In the genomic region with DNA sequence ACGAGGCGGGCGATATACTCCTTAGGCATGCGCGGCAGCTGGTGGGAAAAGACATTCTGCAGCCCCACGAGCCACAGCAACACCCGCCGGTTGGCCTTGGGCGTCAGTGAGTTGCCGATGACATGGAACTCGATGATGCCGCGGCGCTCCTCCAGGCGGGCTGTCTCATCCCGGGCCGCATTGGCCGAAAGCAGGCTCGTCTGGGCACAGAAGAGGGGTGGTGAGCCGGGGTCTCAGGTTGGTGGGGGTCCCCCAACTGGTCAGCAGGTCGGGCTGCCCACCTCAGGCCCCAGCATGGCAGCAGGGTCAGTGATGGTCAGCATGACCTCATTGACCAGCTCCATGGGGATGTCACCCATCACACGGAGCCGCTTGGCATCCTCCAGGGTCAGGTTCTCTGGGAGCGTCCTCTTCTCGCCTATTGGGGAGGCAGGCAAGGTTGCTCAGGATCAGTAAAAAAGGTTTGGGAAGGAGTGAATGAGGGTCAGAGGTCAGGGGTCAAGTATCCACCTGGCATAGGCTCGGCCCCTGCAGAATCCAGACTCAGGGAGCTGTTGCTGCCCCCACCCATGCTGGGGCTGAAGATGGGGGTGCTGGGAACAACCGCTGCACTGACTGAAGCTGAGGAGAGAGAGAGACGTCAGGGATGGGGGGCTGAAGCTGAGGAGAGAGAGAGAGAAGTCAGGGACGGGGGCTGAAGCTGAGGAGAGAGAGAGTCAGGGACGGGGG, we compare ENCODE assay signal across 1 cellular context.
A peak's percentile ranks its signal among the peaks of the same experiment; 100 is the strongest.
TF ChIP-seq lines count a peak whose summit lies in the region.

No MANE protein-coding gene starts in this region.

TF ChIP-seq in K562, 482 proteins besides CTCF, POLR2A, EP300 and RAD21:
- TF ChIP-seq HNRNPL (IDR thresholded peaks at IDR 0.05; ENCODE audit: low read depth, low read length) (no peak), NR2C2 (CRISPR knock-in tag; IDR thresholded peaks at IDR 0.05) (no peak), NR2C2 (tag; IDR thresholded peaks at IDR 0.05) (peak; percentile 38; the same call in 1 of the 2 replicates), NR2C1 (IDR thresholded peaks at IDR 0.05) (peak; percentile 83), NR2C1 (tag; IDR thresholded peaks at IDR 0.05) (peak; percentile 75)
